In the genomic region with DNA sequence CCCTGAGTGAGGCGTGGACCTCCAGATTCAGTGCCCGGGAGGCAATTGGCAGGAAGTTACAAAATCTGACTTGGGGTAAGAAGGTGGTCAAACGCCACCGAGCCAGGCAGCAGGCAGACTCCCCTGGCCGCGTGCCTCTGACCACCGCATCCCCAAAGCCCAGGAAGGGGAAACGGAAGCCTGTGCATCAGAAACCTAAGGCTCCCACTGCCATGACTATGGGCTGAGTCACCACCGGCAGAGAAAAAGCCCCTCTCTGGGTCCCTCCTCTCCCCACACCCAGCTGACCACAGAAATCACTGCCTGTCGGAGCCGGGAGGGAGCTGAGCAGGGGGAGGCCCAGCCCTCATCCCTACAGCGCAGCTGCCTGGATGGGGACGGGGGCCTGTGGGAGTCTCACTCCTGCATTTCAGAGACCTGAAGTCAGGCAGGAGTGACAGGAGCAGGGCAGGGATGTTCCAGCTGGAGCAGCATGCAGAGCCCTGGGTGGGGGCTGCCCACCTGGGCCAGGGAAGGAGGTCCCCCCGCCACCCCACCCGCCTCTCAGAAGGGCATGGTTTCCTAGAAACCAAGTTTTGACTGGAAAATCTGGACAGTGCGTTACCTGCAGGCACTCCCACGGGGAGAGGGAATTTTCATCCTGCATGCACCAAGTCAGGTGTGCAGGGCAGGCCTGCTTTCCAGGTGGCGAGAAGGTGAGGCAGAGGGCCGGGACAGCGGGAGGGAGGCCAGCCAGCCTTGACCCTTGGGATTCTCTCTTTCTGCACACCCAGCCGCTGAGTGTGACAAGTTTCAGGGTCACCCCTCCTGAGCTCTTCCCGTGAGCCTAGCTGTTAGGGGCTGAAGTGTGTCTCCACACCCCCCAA, we compare ENCODE assay signal across 8 cellular contexts.
DNase-seq lines count a peak whose midpoint lies in the region; ATAC-seq and TF ChIP-seq lines count a peak whose summit lies in the region.

No MANE protein-coding gene starts in this region.

- H3K27ac ChIP-seq in left lung: peak overlapping the region; percentile 44 to 72
- H3K27ac ChIP-seq in subcutaneous abdominal adipose tissue (ENCODE audit: low read depth, low read length): peak overlapping the region; percentile 72

- H3K9me3 ChIP-seq in left lung (peaks cover 0 to 6% of the 10 kb centered on the region in 2 donors), subcutaneous abdominal adipose tissue (ENCODE audit: control insufficient read depth in 5 of 5, low read length in 5 of 5) (peaks cover 0 to 8% (median 6%) of the 10 kb centered on the region in 5 donors)

- no peaks in the 10 kb centered on the region for H3K9me3 Mint-ChIP-seq in Calu3 (ENCODE audit: low read depth, unreplicated experiment)

- DNase-seq in Calu3: peak; percentile 83
- peak; percentile 97 for DNase-seq in NB4 (ENCODE audit: low read depth)
- DNase-seq in astrocyte of the hippocampus (ENCODE audit: low read depth, low spot score): peak; percentile 99
- peak; percentile 77 to 80 for DNase-seq in left lung
- no peak for DNase-seq in NCI-H1694 treated with DMSO at 0.1 percent for 48 hours (lab: John Stamatoyannopoulos, UW)

- CTCF ChIA-PET in Calu3 (lab: Charles Lee): interaction anchor here (0.5 to 0.7 kb wide), 3 partner anchors 83 to 1115 kb away, joined by 4 to 5 read pairs (median 5); no protein-coding TSS in a partner anchor

- ATAC-seq in left lung: peak; percentile 59
- ATAC-seq in GM18520 (IDR thresholded peaks at IDR 0.05; ENCODE audit: unreplicated experiment): no peak
- no peak for ATAC-seq in HG03342 (IDR thresholded peaks at IDR 0.05; ENCODE audit: unreplicated experiment)

- H3K27me3 Mint-ChIP-seq in Calu3 (ENCODE audit: unreplicated experiment): no peaks in the 10 kb centered on the region

- peak overlapping the region; percentile 56 for H3K27ac Mint-ChIP-seq in Calu3 (ENCODE audit: unreplicated experiment)

- no TSS peak for BruUV-seq in Calu3 (replicated peaks; lab: Mats Ljungman, UMichigan)

- peak overlapping the region; percentile 30 for H3K4me3 Mint-ChIP-seq in Calu3 (ENCODE audit: low read depth, unreplicated experiment)

- intact Hi-C loops in Calu3 (cut with micrococcal nuclease; ENCODE audit: unreplicated experiment) (no loop called here), left lung (cut with DNase I) (loop anchor here (10.0 kb wide), 2 partner anchors 55 to 405 kb away; no protein-coding TSS in a partner anchor)

- TF ChIP-seq CTCF in Calu3 (IDR thresholded peaks at IDR 0.05; ENCODE audit: unreplicated experiment): no peak
- no peak for TF ChIP-seq CTCF in NB4 (IDR thresholded peaks at IDR 0.05; ENCODE audit: low read depth, low read length)
- TF ChIP-seq CTCF in left lung (IDR thresholded peaks at IDR 0.05): no peak

- no peak for TF ChIP-seq POLR2A in NB4 (IDR thresholded peaks at IDR 0.05; ENCODE audit: extremely low read depth, insufficient read length)

- H3K4me1 Mint-ChIP-seq in Calu3 (ENCODE audit: low read depth, unreplicated experiment): peaks cover 18% of the 10 kb centered on the region

- H3K4me3 ChIP-seq in NB4 (ENCODE audit: low read depth, low read length): no peak overlapping the region
- H3K4me3 ChIP-seq in left lung: no peak overlapping the region
- no peak overlapping the region for H3K4me3 ChIP-seq in subcutaneous abdominal adipose tissue (ENCODE audit: low read depth in 1 of 5, low read length in 5 of 5)

- peaks cover 67% of the 10 kb centered on the region for H3K36me3 Mint-ChIP-seq in Calu3 (ENCODE audit: insufficient read depth, unreplicated experiment)

- H3K36me3 ChIP-seq in left lung (peaks cover 0 to 83% of the 10 kb centered on the region in 2 donors), subcutaneous abdominal adipose tissue (ENCODE audit: control insufficient read depth in 5 of 5, insufficient read depth in 5 of 5, low read length in 5 of 5) (peaks cover 0 to 37% (median 34%) of the 10 kb centered on the region in 5 donors)

- H3K4me1 ChIP-seq in left lung (peaks cover 27 to 49% of the 10 kb centered on the region in 2 donors), subcutaneous abdominal adipose tissue (ENCODE audit: control insufficient read depth in 5 of 5, insufficient read depth in 5 of 5, low read length in 5 of 5) (peaks cover 3 to 40% (median 18%) of the 10 kb centered on the region in 5 donors)

- H3K27me3 ChIP-seq in left lung (no peaks in the 10 kb centered on the region), subcutaneous abdominal adipose tissue (ENCODE audit: control insufficient read depth in 5 of 5, insufficient read depth in 4 of 5, low read length in 5 of 5) (no peaks in the 10 kb centered on the region)

- H3K9ac ChIP-seq in subcutaneous abdominal adipose tissue (ENCODE audit: low read length in 5 of 5): no peak overlapping the region
